In genomic region chr4:77827343-77827742, GRCh38 we compare ENCODE assay signal across 10 cellular contexts. TPM values are rescaled to one million over a fixed set of nuclear protein-coding genes. Genes with fewer than 3 reads are reported as not detected.
DNase-seq lines count a peak whose midpoint lies in the region; ATAC-seq lines count a peak whose summit lies in the region.
"Had no signal": no experiment of that assay in that cellular context is flagged by ENCODE, and none has a peak within 500 bp of the region (broad histone marks: within the 10 kb centered on the region; RNA-seq: fewer than 3 reads in every experiment).

No MANE protein-coding gene starts in this region.

- peaks cover 0 to under 1% (median 0%) of the 10 kb centered on the region in 3 donors for H3K9me3 Mint-ChIP-seq in IgD-negative memory B cell

- H3K4me3 Mint-ChIP-seq in IgD-negative memory B cell: peak overlapping the region; percentile 7 to 30 (median 26)

- peaks cover 1% of the 10 kb centered on the region for H3K27me3 Mint-ChIP-seq in IgD-negative memory B cell

- peak overlapping the region in 2 of 3 donors; percentile 41 to 42 for H3K27ac Mint-ChIP-seq in IgD-negative memory B cell

- H3K4me1 Mint-ChIP-seq in IgD-negative memory B cell: peaks cover 21 to 28% (median 23%) of the 10 kb centered on the region in 3 donors

- ATAC-seq in GM18517 (IDR thresholded peaks at IDR 0.05; ENCODE audit: unreplicated experiment) (peak; percentile 78), GM21381 (IDR thresholded peaks at IDR 0.05; ENCODE audit: unreplicated experiment) (peak; percentile 82), HG03442 (IDR thresholded peaks at IDR 0.05; ENCODE audit: unreplicated experiment) (no peak)
- ATAC-seq: left lung had no signal

- H3K36me3 Mint-ChIP-seq in IgD-negative memory B cell: no peaks in the 10 kb centered on the region

- DNase-seq in germinal center (ENCODE audit: low spot score) (peak; percentile 49), NCI-H2196 (lab: John Stamatoyannopoulos, UW; ENCODE audit: unreplicated experiment) (no peak), NCI-H774 (lab: John Stamatoyannopoulos, UW) (no peak)
- DNase-seq: activated CD4-positive, alpha-beta T cell treated with anti-CD3 and anti-CD28 coated beads for 48 hours; left lung; NCI-H1436 treated with DMSO at 0.1 percent for 48 hours had no signal

RNA-seq across cellular contexts. Expression of gene CNOT6L, which starts 8.2 kb away (rescaled TPM):
- polyA plus RNA-seq in IgD-negative memory B cell: 40.1 TPM

RNA-seq across cellular contexts. Expression of gene MRPL1, which starts 35.3 kb away (rescaled TPM):
- polyA plus RNA-seq in IgD-negative memory B cell: 30.0 TPM
